ENCODE assay signal across 24 cellular contexts in the genomic region with DNA sequence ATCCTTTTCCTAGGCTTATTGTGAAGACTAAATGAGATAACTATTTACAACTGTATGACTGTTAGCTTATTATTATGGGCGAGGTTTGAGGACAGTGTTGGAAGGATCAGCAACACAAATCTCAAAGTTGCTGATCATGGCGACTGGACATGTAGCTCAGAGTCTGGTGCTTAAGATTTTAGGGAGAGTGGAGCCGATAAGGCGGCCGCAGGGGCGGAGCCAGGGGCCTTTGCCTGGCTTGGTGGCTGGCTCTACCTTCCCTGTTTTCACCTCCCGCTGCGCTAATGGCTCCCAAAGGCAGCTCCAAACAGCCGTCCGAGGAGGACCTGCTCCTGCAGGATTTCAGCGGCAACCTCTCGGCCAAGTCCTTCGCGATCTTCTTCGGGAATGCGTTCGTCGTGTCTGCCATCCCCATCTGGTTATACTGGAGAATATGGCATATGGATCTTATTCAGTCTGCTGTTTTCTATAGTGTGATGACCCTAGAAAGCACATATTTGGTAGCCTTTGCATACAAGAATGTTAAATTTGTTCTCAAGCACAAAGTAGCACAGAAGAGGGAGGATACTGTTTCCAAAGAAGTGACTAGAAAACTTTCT. TPM values are rescaled to one million over a fixed set of nuclear protein-coding genes. Genes with fewer than 3 reads are reported as not detected.
DNase-seq lines count a peak whose midpoint lies in the region; ATAC-seq, FAIRE-seq and TF ChIP-seq lines count a peak whose summit lies in the region.
"Had no signal": no experiment of that assay in that cellular context is flagged by ENCODE, and none has a peak within 500 bp of the region (broad histone marks: within the 10 kb centered on the region; RNA-seq: fewer than 3 reads in every experiment).

No MANE protein-coding gene starts in this region.

- no peaks in the 10 kb centered on the region; the same call in 1 of the 2 replicates for H3K9me3 ChIP-seq in K562 (replicated peaks; ENCODE audit: control insufficient read depth, insufficient read depth, low read depth, low read length)
- no peaks in the 10 kb centered on the region for H3K9me3 ChIP-seq in neural progenitor cell (ENCODE audit: low read depth)
- H3K9me3 ChIP-seq: BE2C, HAP-1 had no signal

- intact Hi-C loops in K562 (cut with micrococcal nuclease) (loop anchor here (5.0 kb wide), 1 partner anchor 89 kb away; the partner anchor contains the start of gene DNAJB4), MCF 10A (cut with micrococcal nuclease) (loop anchor here (5.0 kb wide), 1 partner anchor 114 kb away; the partner anchor contains the start of gene FUBP1)

- BruUV-seq in K562 (replicated peaks; lab: Mats Ljungman, UMichigan) (no TSS peak), MCF 10A (replicated peaks; lab: Mats Ljungman, UMichigan) (no TSS peak)

- no peaks in the 10 kb centered on the region for H3K9me1 ChIP-seq in K562 (ENCODE audit: control insufficient read depth, insufficient read depth, low read length)

- TF ChIP-seq RAD21 in K562 (CRISPR knock-in tag; conservative IDR thresholded peaks at IDR 0.05 in 1 of 2, IDR thresholded peaks at IDR 0.05 in 1 of 2) = 0 out of 4 replicates have a peak, but pooled peaks of 1 of the 2 experiments have one; percentile 10

- FAIRE-seq in K562 (lab: Jason Lieb, UNC) = peak; percentile 67
- FAIRE-seq: A204.1 had no signal

- ATAC-seq in K562 (peak; percentile 99), GM19395 (IDR thresholded peaks at IDR 0.05; ENCODE audit: unreplicated experiment) (no peak)

- no peaks in the 10 kb centered on the region for H3F3A ChIP-seq in neural progenitor cell (ENCODE audit: low read depth)

- H3K9me3 Mint-ChIP-seq in HFFc6 = peaks cover 8% of the 10 kb centered on the region
- peaks cover 4% of the 10 kb centered on the region for H3K9me3 Mint-ChIP-seq in neural progenitor cell
- peaks cover 9% of the 10 kb centered on the region for H3K9me3 Mint-ChIP-seq in MCF 10A (ENCODE audit: unreplicated experiment)

- H3K27me3 Mint-ChIP-seq in HFFc6 (ENCODE audit: insufficient read depth) = no peaks in the 10 kb centered on the region
- H3K27me3 Mint-ChIP-seq in neural progenitor cell (ENCODE audit: insufficient read depth, low read depth) = no peaks in the 10 kb centered on the region
- H3K27me3 Mint-ChIP-seq in MCF 10A (ENCODE audit: insufficient read depth, unreplicated experiment) = no peaks in the 10 kb centered on the region

- no peak for TF ChIP-seq POLR2A in K562 (conservative IDR thresholded peaks at IDR 0.05)

- H3K4me3 ChIP-seq in K562 (peak overlapping the region; percentile 13; the same call in 1 of the 2 replicates), neural progenitor cell (no peak overlapping the region)
- H3K4me3 ChIP-seq: HAP-1, MG63 had no signal

- no peak overlapping the region for H3K4me3 Mint-ChIP-seq in HFFc6
- no peak overlapping the region for H3K4me3 Mint-ChIP-seq in neural progenitor cell
- no peak overlapping the region for H3K4me3 Mint-ChIP-seq in MCF 10A (ENCODE audit: unreplicated experiment)
- H3K4me3 Mint-ChIP-seq: CD4-positive, CD25-positive, alpha-beta regulatory T cell had no signal

- DNase-seq in ELF-1 (ENCODE audit: low read depth, low spot score) = peak; percentile 51
- DNase-seq in HFFc6 = no peak
- DNase-seq in K562 (ENCODE audit: extremely low read depth in 1 of 4, low spot score in 3 of 4) = peak; percentile 42 to 89 (median 67)
- peak; percentile 2 for DNase-seq in neural progenitor cell (ENCODE audit: low spot score)
- DNase-seq in NCI-H748 (lab: John Stamatoyannopoulos, UW; ENCODE audit: unreplicated experiment) = no peak
- DNase-seq in dedifferentiated amniotic fluid mesenchymal stem cell (ENCODE audit: extremely low spot score) = no peak
- no peak for DNase-seq in MCF 10A (ENCODE audit: unreplicated experiment)
- DNase-seq: BE2C; CD4-positive, CD25-positive, alpha-beta regulatory T cell; COR-L47; GF-D8; IMR-90; Karpas-422; MG63; NCI-H1048; NCI-H1436; NCI-H2081 treated with DMSO at 0.1 percent for 48 hours; NCI-H510A treated with DMSO at 0.1 percent for 48 hours; SW 1271 had no signal

- peak overlapping the region; percentile 87 for H2AFZ ChIP-seq in K562 (ENCODE audit: low read depth, low read length)
- peak overlapping the region; percentile 60 for H2AFZ ChIP-seq in neural progenitor cell (replicated peaks)

- H3K27me3 ChIP-seq in K562 (ENCODE audit: control insufficient read depth in 2 of 2, insufficient read depth in 2 of 2, low read length in 2 of 2) (no peaks in the 10 kb centered on the region), neural progenitor cell (no peaks in the 10 kb centered on the region)
- H3K27me3 ChIP-seq: BE2C, MG63 had no signal

- H3K36me3 Mint-ChIP-seq in HFFc6 (ENCODE audit: low read depth) = peaks cover 8% of the 10 kb centered on the region
- H3K36me3 Mint-ChIP-seq in neural progenitor cell = no peaks in the 10 kb centered on the region
- H3K36me3 Mint-ChIP-seq in MCF 10A (ENCODE audit: insufficient read depth, unreplicated experiment) = no peaks in the 10 kb centered on the region
- H3K36me3 Mint-ChIP-seq: CD4-positive, CD25-positive, alpha-beta regulatory T cell had no signal

- TF ChIP-seq CTCF in HFFc6 (IDR thresholded peaks at IDR 0.05) = no peak
- no peak for TF ChIP-seq CTCF in K562 (IDR thresholded peaks at IDR 0.05 in 2 of 3, conservative IDR thresholded peaks at IDR 0.05 in 1 of 3; ENCODE audit: insufficient read depth in 2 of 3, low read depth in 1 of 3, low read length in 3 of 3)
- TF ChIP-seq CTCF in neural progenitor cell (IDR thresholded peaks at IDR 0.05) = no peak
- no peak for TF ChIP-seq CTCF in MCF 10A (IDR thresholded peaks at IDR 0.05; ENCODE audit: unreplicated experiment)

- H3K36me3 ChIP-seq in K562 (ENCODE audit: control insufficient read depth, insufficient read depth, low read length) (no peaks in the 10 kb centered on the region), neural progenitor cell (no peaks in the 10 kb centered on the region)
- H3K36me3 ChIP-seq: BE2C, HAP-1, MG63 had no signal

- peak overlapping the region; percentile 73; the same call in 1 of the 2 replicates for H3K27ac Mint-ChIP-seq in HFFc6
- no peak overlapping the region for H3K27ac Mint-ChIP-seq in neural progenitor cell
- H3K27ac Mint-ChIP-seq in MCF 10A (ENCODE audit: low read depth, unreplicated experiment) = no peak overlapping the region
- H3K27ac Mint-ChIP-seq: CD4-positive, CD25-positive, alpha-beta regulatory T cell had no signal

- CTCF ChIA-PET in K562 (lab: Yijun Ruan, JAX; ENCODE audit: low intra/inter-chr PET ratio) (no interaction called here), MCF 10A (lab: Yijun Ruan, JAX) (interaction anchor here (1.4 to 1.8 kb wide), 2 partner anchors 23 to 113 kb away, joined by 6 read pairs; partner anchors contain the start of gene FUBP1)

- H3K79me2 ChIP-seq in K562 (ENCODE audit: control insufficient read depth, insufficient read depth, low read length) = no peaks in the 10 kb centered on the region
- no peaks in the 10 kb centered on the region for H3K79me2 ChIP-seq in neural progenitor cell (ENCODE audit: low read depth)

- no peak overlapping the region for H3K27ac ChIP-seq in K562 (ENCODE audit: extremely low read depth, low read depth, low read length)
- H3K27ac ChIP-seq in neural progenitor cell = no peak overlapping the region
- H3K27ac ChIP-seq: HL-60 had no signal

- H3K4me2 ChIP-seq in K562 (ENCODE audit: insufficient read depth, low read length) (peak overlapping the region; percentile 76), neural progenitor cell (no peak overlapping the region)

- H3K4me1 Mint-ChIP-seq in HFFc6 (ENCODE audit: low read depth) = peaks cover 79% of the 10 kb centered on the region
- no peaks in the 10 kb centered on the region for H3K4me1 Mint-ChIP-seq in neural progenitor cell
- peaks cover 18% of the 10 kb centered on the region for H3K4me1 Mint-ChIP-seq in MCF 10A (ENCODE audit: insufficient read depth, unreplicated experiment)
- H3K4me1 Mint-ChIP-seq: CD4-positive, CD25-positive, alpha-beta regulatory T cell had no signal

- in situ Hi-C loops in K562 (cut with MboI) = no loop called here

- WGBS in K562 (ENCODE audit: insufficient coverage, low coverage, missing lambda C conversion rate) = under 1% methylated on average over 18 of the region's 18 CpGs

- H3K9ac ChIP-seq in K562 (ENCODE audit: insufficient read depth in 1 of 2, low read depth in 2 of 2, low read length in 2 of 2) (peak overlapping the region; percentile 11 to 82; a peak in 3 of 4 replicates), neural progenitor cell (no peak overlapping the region)

- H4K20me1 ChIP-seq in K562 (replicated peaks; ENCODE audit: control insufficient read depth, insufficient read depth, low read length) = no peaks in the 10 kb centered on the region
- no peaks in the 10 kb centered on the region for H4K20me1 ChIP-seq in neural progenitor cell (ENCODE audit: low read depth)

- peak; percentile 28; the same call in 1 of the 2 replicates for TF ChIP-seq EP300 in K562 (IDR thresholded peaks at IDR 0.05; ENCODE audit: low read length)

- H3K4me1 ChIP-seq in K562 (replicated peaks in 1 of 2; ENCODE audit: control insufficient read depth in 2 of 2, insufficient read depth in 2 of 2, low read length in 2 of 2) (peaks cover 6 to 13% of the 10 kb centered on the region in 2 experiments), neural progenitor cell (no peaks in the 10 kb centered on the region)
- H3K4me1 ChIP-seq: BE2C, HAP-1 had no signal

- POLR2A ChIA-PET in K562 (lab: Yijun Ruan, JAX) = interaction anchor here (0.6 to 1.8 kb wide), 13 partner anchors 9 to 295 kb away, joined by 3 to 19 read pairs (median 5); partner anchors contain the start of genes DNAJB4 and FUBP1
- POLR2A ChIA-PET in MCF 10A (lab: Yijun Ruan, JAX) = interaction anchor here (0.6 to 3.0 kb wide), 2 partner anchors 20 to 78 kb away, joined by 3 to 11 read pairs; no protein-coding TSS in a partner anchor

RNA-seq across cellular contexts. Expression of gene GIPC2, which starts 45.5 kb away (rescaled TPM):
- total RNA-seq in HFFc6 (2021; fragmentation: NEBNext Ultra II Directional; extraction: Animal tissue kit (Norgen Biotek cat#: 25700)) = under 1 TPM; 0.17 to 1.00 (median 0.26) TPM
- not detected in 2 replicates for total RNA-seq in K562 (2011; cell fraction: chromatin; rRNA removed; ENCODE audit: low replicate concordance)
- not detected in 2 replicates for total RNA-seq in K562 (2011; cell fraction: nucleolus; rRNA removed)
- total RNA-seq in K562 (2011; cell fraction: nucleoplasm; rRNA removed) = not detected in 2 replicates
- 0.05 TPM in 1 of 2 replicates, not detected in the other for total RNA-seq in K562 (2014; rRNA removed)
- 0.04 and 0.06 TPM in 2 replicates for total RNA-seq in K562 (2014; rRNA removed; fragmentation: Illumina TruSeq; extraction: Trizol)
- 0.04 and 0.08 TPM in 2 replicates for total RNA-seq in K562 (2015; rRNA removed; fragmentation: Illumina TruSeq; extraction: Trizol)
- total RNA-seq in K562 (2021) = 0.04 TPM in 2 replicates
- polyA plus RNA-seq in K562 (2011; rRNA removed) = 0.04 TPM in 1 of 2 replicates, not detected in the other
- not detected in 2 replicates for polyA plus RNA-seq in K562 (2011; cell fraction: cytosol; rRNA removed)
- polyA plus RNA-seq in K562 (2011; cell fraction: nucleus; rRNA removed) = not detected in 2 replicates
- 0.04 TPM in 1 of 2 replicates, not detected in the other for polyA plus RNA-seq in K562 (2012)
- not detected in 2 replicates for polyA plus RNA-seq in K562 (2014; fragmentation: Illumina TruSeq; extraction: Trizol)
- under 1 TPM in 1 of 2 experiments, not detected in 1; 0.01 TPM for polyA plus RNA-seq in K562 (2014; fragmentation: Nextera tagmentation; extraction: Ambion mirVana)
- polyA plus RNA-seq in K562 (2014; rRNA removed) = not detected in 2 replicates
- not detected in 2 replicates for polyA minus RNA-seq in K562 (2011; rRNA and poly(A)+ RNA removed)
- polyA minus RNA-seq in K562 (2011; cell fraction: cytosol; rRNA and poly(A)+ RNA removed) = not detected in 2 replicates
- not detected in 2 replicates for polyA minus RNA-seq in K562 (2011; cell fraction: nucleus; rRNA and poly(A)+ RNA removed)
- total RNA-seq in neural progenitor cell (ENCODE audit: low replicate concordance) = not detected in 2 replicates
- 0.07 TPM in 1 of 2 replicates, not detected in the other for total RNA-seq in MCF 10A (2022)
- total RNA-seq: CD4-positive, CD25-positive, alpha-beta regulatory T cell; HT1080 had no signal

Comparison
In these comparisons a context has a peak if more than half of its experiments do, and no peak if none do; other contexts are left out.
1. DNase-seq: peak in ELF-1 (single experiment), K562 (4 of 4) and neural progenitor cell (single experiment); none in HFFc6 (single experiment), NCI-H748 (single experiment), dedifferentiated amniotic fluid mesenchymal stem cell (single experiment) and MCF 10A (single experiment).